ENCODE assay signal across 8 cellular contexts in genomic region chr2:12303181-12304030, GRCh38.
DNase-seq lines count a peak whose midpoint lies in the region; ATAC-seq and TF ChIP-seq lines count a peak whose summit lies in the region.

No MANE protein-coding gene starts in this region.

- peak overlapping the region; percentile 66 for H3K4me3 Mint-ChIP-seq in activated naive CD8-positive, alpha-beta T cell treated with anti-CD3 and anti-CD28 coated beads, Interleukin-2, amount 10 ng/mL, durations not matched to agents 7 days and 5 days
- H3K4me3 Mint-ChIP-seq in natural killer cell: peak overlapping the region; percentile 17
- H3K4me3 Mint-ChIP-seq in stimulated activated memory B cell treated with anti-CD40 and anti-IgM and Interleukin-4, amounts not matched to agents 10 μg/mL and 1 μg/mL and 100 μg/mL, for 72 hours: no peak overlapping the region

- H3K4me1 Mint-ChIP-seq in activated naive CD8-positive, alpha-beta T cell treated with anti-CD3 and anti-CD28 coated beads, Interleukin-2, amount 10 ng/mL, durations not matched to agents 7 days and 5 days: peaks cover 28% of the 10 kb centered on the region
- H3K4me1 Mint-ChIP-seq in natural killer cell: peaks cover 19 to 27% of the 10 kb centered on the region in 2 donors
- H3K4me1 Mint-ChIP-seq in stimulated activated memory B cell treated with anti-CD40 and anti-IgM and Interleukin-4, amounts not matched to agents 10 μg/mL and 1 μg/mL and 100 μg/mL, for 72 hours: peaks cover 7% of the 10 kb centered on the region

- peaks cover 3% of the 10 kb centered on the region for H3K36me3 Mint-ChIP-seq in activated naive CD8-positive, alpha-beta T cell treated with anti-CD3 and anti-CD28 coated beads, Interleukin-2, amount 10 ng/mL, durations not matched to agents 7 days and 5 days
- H3K36me3 Mint-ChIP-seq in natural killer cell: no peaks in the 10 kb centered on the region
- no peaks in the 10 kb centered on the region for H3K36me3 Mint-ChIP-seq in stimulated activated memory B cell treated with anti-CD40 and anti-IgM and Interleukin-4, amounts not matched to agents 10 μg/mL and 1 μg/mL and 100 μg/mL, for 72 hours

- intact Hi-C loops in natural killer cell (cut with micrococcal nuclease): no loop called here

- peak; percentile 55 for ATAC-seq in activated naive CD8-positive, alpha-beta T cell treated with anti-CD3 and anti-CD28 coated beads, Interleukin-2, amount 10 ng/mL, durations not matched to agents 7 days and 5 days (ENCODE audit: low read depth)
- ATAC-seq in natural killer cell (peak; percentile 28 to 70 (median 40)), HG02763 (IDR thresholded peaks at IDR 0.05; ENCODE audit: unreplicated experiment) (no peak)
- no peak for ATAC-seq in stimulated activated memory B cell treated with anti-CD40 and anti-IgM and Interleukin-4, amounts not matched to agents 10 μg/mL and 1 μg/mL and 100 μg/mL, for 72 hours

- TF ChIP-seq CTCF in natural killer cell (IDR thresholded peaks at IDR 0.05): no peak

- POLR2A ChIA-PET in activated naive CD8-positive, alpha-beta T cell treated with anti-CD3 and anti-CD28 coated beads, Interleukin-2, amount 10 ng/mL, durations not matched to agents 7 days and 5 days (lab: Charles Lee): interaction anchor here (2.3 kb wide), 1 partner anchor 9 kb away, joined by 10 read pairs; no protein-coding TSS in a partner anchor

- DNase-seq in EL (peak; percentile 85), MV-4-11 (lab: John Stamatoyannopoulos, UW) (peak; percentile 55), natural killer cell (no peak), NCI-H1105 (lab: John Stamatoyannopoulos, UW) (no peak), D341Med (ENCODE audit: low spot score) (no peak)
- peak; percentile 50 for DNase-seq in activated naive CD8-positive, alpha-beta T cell treated with anti-CD3 and anti-CD28 coated beads, Interleukin-2, amount 10 ng/mL, durations not matched to agents 7 days and 5 days

- H3K27ac Mint-ChIP-seq in activated naive CD8-positive, alpha-beta T cell treated with anti-CD3 and anti-CD28 coated beads, Interleukin-2, amount 10 ng/mL, durations not matched to agents 7 days and 5 days: peak overlapping the region; percentile 64
- no peak overlapping the region for H3K27ac Mint-ChIP-seq in natural killer cell
- H3K27ac Mint-ChIP-seq in stimulated activated memory B cell treated with anti-CD40 and anti-IgM and Interleukin-4, amounts not matched to agents 10 μg/mL and 1 μg/mL and 100 μg/mL, for 72 hours: no peak overlapping the region

- H3K27me3 Mint-ChIP-seq in activated naive CD8-positive, alpha-beta T cell treated with anti-CD3 and anti-CD28 coated beads, Interleukin-2, amount 10 ng/mL, durations not matched to agents 7 days and 5 days: no peaks in the 10 kb centered on the region
- H3K27me3 Mint-ChIP-seq in natural killer cell (ENCODE audit: low read depth in 2 of 2): peaks cover 13 to 18% of the 10 kb centered on the region in 2 donors
- no peaks in the 10 kb centered on the region for H3K27me3 Mint-ChIP-seq in stimulated activated memory B cell treated with anti-CD40 and anti-IgM and Interleukin-4, amounts not matched to agents 10 μg/mL and 1 μg/mL and 100 μg/mL, for 72 hours

- H3K9me3 Mint-ChIP-seq in activated naive CD8-positive, alpha-beta T cell treated with anti-CD3 and anti-CD28 coated beads, Interleukin-2, amount 10 ng/mL, durations not matched to agents 7 days and 5 days: no peaks in the 10 kb centered on the region
- no peaks in the 10 kb centered on the region for H3K9me3 Mint-ChIP-seq in natural killer cell
- no peaks in the 10 kb centered on the region for H3K9me3 Mint-ChIP-seq in stimulated activated memory B cell treated with anti-CD40 and anti-IgM and Interleukin-4, amounts not matched to agents 10 μg/mL and 1 μg/mL and 100 μg/mL, for 72 hours

Comparison
In these comparisons a context has a peak if more than half of its experiments do, and no peak if none do; other contexts are left out.
1. DNase-seq: peak in EL (single experiment), MV-4-11 (single experiment) and activated naive CD8-positive, alpha-beta T cell treated with anti-CD3 and anti-CD28 coated beads, Interleukin-2, amount 10 ng/mL, durations not matched to agents 7 days and 5 days (single experiment); none in natural killer cell (single experiment), NCI-H1105 (single experiment) and D341Med (single experiment).
2. ATAC-seq: peak in activated naive CD8-positive, alpha-beta T cell treated with anti-CD3 and anti-CD28 coated beads, Interleukin-2, amount 10 ng/mL, durations not matched to agents 7 days and 5 days (single experiment) and natural killer cell (3 of 3); none in stimulated activated memory B cell treated with anti-CD40 and anti-IgM and Interleukin-4, amounts not matched to agents 10 μg/mL and 1 μg/mL and 100 μg/mL, for 72 hours (single experiment) and HG02763 (single experiment).